In the genomic region with DNA sequence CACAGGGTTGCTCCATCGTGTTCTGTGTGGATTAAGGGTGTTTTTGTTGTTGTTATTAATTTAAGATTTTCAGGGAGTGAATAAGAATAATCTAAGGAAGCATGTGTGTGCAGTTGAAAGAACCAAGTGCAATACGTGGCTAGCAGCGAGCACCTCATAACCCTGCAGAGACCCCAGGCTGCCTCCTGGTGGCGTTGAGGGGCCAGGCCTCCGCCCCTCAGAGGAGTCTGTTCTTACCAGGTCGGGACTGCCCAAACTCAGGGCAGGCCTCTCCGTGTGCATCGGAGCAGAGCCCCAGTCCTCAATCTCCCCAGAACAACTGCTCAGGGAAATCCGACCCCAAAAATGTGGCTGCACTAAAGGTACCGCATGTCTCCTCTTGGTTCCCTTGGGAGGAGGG, we compare ENCODE assay signal across 1 cellular context.
TF ChIP-seq lines count a peak whose summit lies in the region.

No MANE protein-coding gene starts in this region.

TF ChIP-seq in SK-N-SH treated with all-trans-retinoic acid at 6 μM for 48 hours, 23 proteins besides CTCF, POLR2A, EP300 and RAD21 (continued from another document):
- TF ChIP-seq, protein P1, sequence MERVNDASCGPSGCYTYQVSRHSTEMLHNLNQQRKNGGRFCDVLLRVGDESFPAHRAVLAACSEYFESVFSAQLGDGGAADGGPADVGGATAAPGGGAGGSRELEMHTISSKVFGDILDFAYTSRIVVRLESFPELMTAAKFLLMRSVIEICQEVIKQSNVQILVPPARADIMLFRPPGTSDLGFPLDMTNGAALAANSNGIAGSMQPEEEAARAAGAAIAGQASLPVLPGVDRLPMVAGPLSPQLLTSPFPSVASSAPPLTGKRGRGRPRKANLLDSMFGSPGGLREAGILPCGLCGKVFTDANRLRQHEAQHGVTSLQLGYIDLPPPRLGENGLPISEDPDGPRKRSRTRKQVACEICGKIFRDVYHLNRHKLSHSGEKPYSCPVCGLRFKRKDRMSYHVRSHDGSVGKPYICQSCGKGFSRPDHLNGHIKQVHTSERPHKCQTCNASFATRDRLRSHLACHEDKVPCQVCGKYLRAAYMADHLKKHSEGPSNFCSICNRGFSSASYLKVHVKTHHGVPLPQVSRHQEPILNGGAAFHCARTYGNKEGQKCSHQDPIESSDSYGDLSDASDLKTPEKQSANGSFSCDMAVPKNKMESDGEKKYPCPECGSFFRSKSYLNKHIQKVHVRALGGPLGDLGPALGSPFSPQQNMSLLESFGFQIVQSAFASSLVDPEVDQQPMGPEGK (CRISPR knock-in tag; IDR thresholded peaks at IDR 0.05; ENCODE audit: borderline replicate concordance): no peak
- no peak for TF ChIP-seq TOX (CRISPR knock-in tag; IDR thresholded peaks at IDR 0.05; ENCODE audit: borderline replicate concordance)
- no peak for TF ChIP-seq ARNTL (CRISPR knock-in tag; IDR thresholded peaks at IDR 0.05; ENCODE audit: borderline replicate concordance, low read depth)
- TF ChIP-seq PPARA (CRISPR knock-in tag; IDR thresholded peaks at IDR 0.05; ENCODE audit: borderline replicate concordance): no peak
- TF ChIP-seq SNAI2 (CRISPR knock-in tag; IDR thresholded peaks at IDR 0.05): no peak
- TF ChIP-seq RARB (CRISPR knock-in tag; IDR thresholded peaks at IDR 0.05): no peak
- TF ChIP-seq ZNF70 (CRISPR knock-in tag; IDR thresholded peaks at IDR 0.05): no peak
- no peak for TF ChIP-seq ZNF8 (CRISPR knock-in tag; IDR thresholded peaks at IDR 0.05)
- TF ChIP-seq ZC3H10 (CRISPR knock-in tag; IDR thresholded peaks at IDR 0.05): no peak
- no peak for TF ChIP-seq CREB5 (CRISPR knock-in tag; IDR thresholded peaks at IDR 0.05; ENCODE audit: low read depth)
- no peak for TF ChIP-seq ZNF565 (CRISPR knock-in tag; conservative IDR thresholded peaks at IDR 0.05; ENCODE audit: low read depth)
- no peak for TF ChIP-seq ESRRG (CRISPR knock-in tag; IDR thresholded peaks at IDR 0.05)
- TF ChIP-seq TCF4 (CRISPR knock-in tag; IDR thresholded peaks at IDR 0.05; ENCODE audit: borderline replicate concordance): no peak
- no peak for TF ChIP-seq OSR1 (CRISPR knock-in tag; IDR thresholded peaks at IDR 0.05)
TF ChIP-seq in SK-N-SH treated with all-trans-retinoic acid at 6 μM for 48 hours: peak in this region for 0.
